ENCODE assay signal across 8 cellular contexts in the genomic region with DNA sequence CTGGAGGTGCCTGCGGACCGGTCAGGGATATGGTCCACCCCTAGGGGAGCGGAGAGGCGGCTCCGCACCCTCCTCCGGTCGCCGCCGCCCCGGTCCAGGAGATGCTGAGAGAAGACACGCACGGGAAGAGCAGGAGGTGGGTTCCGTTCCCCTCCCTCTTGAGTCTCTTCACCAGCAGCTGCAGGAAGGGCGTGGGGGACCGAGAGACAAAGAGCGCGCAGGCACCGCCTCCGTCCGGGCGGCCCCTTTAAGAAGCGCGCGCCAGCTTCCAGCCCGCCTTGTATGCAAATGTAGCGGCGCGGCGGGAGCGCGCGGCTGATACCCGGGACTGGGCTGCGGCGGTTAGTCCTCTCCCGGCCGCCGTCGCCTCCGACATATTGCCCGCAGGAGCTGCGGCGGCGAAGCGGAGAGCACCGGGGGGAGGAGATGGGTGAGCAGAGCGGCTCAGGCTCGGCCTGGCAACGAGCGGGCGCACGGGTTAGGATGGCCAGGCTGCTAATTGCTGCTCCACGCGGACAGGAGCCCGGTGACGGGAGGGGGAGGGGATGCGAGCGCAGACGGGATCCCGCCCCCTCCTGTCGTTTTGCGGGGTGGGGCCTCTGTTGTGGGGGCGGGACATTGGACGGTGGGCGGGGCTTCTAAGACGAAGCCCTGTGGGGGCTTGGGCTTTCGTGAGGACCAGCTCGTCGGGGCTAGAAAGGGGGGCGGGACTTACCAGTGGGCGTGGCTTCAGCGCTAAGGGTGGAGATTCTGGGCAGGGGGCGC. TPM values are rescaled to one million over a fixed set of nuclear protein-coding genes. Genes with fewer than 3 reads are reported as not detected.
A peak's percentile ranks its signal among the peaks of the same experiment; 100 is the strongest.
DNase-seq lines count a peak whose midpoint lies in the region; ATAC-seq and TF ChIP-seq lines count a peak whose summit lies in the region.

TMEM39B (plus strand) TSS at position 318 of the 765 bp plus-strand sequence; CDS start at position 427, 109 bp downstream.

- ATAC-seq in GM18499 (IDR thresholded peaks at IDR 0.05; ENCODE audit: insufficient read depth, unreplicated experiment) (peak; percentile 69), HG02938 (IDR thresholded peaks at IDR 0.05; ENCODE audit: unreplicated experiment) (peak; percentile 73), T-helper 17 cell (peak; percentile 88)

- intact Hi-C loops in left ventricle myocardium inferior (cut with micrococcal nuclease): no loop called here
- intact Hi-C loops in prostate gland (cut with DNase I): loop anchor here (5.0 kb wide), 1 partner anchor 406 kb away; no protein-coding TSS in a partner anchor

- peaks cover 30% of the 10 kb centered on the region for H3K36me3 ChIP-seq in left ventricle myocardium inferior
- H3K36me3 ChIP-seq in prostate gland: peaks cover 0 to 4% of the 10 kb centered on the region in 2 donors
- H3K36me3 ChIP-seq in urinary bladder (ENCODE audit: insufficient read depth): no peaks in the 10 kb centered on the region

- H3K27me3 ChIP-seq in left ventricle myocardium inferior (ENCODE audit: low read depth) (no peaks in the 10 kb centered on the region), prostate gland (replicated peaks; ENCODE audit: insufficient read depth) (no peaks in the 10 kb centered on the region)

- H3K4me3 Mint-ChIP-seq in T-helper 17 cell: peak within 1 kb of the TSS; percentile 96

- no peaks in the 10 kb centered on the region for H3K27me3 Mint-ChIP-seq in T-helper 17 cell

- peak; percentile 93 to 96 for DNase-seq in NCI-H187 (lab: John Stamatoyannopoulos, UW)
- peak; percentile 90 to 91 (median 91) for DNase-seq in T-helper 17 cell
- peak; percentile 93 for DNase-seq in amniotic stem cell (lab: John Stamatoyannopoulos, UW)
- peak; percentile 96 for DNase-seq in left ventricle myocardium inferior
- peak; percentile 94 for DNase-seq in prostate gland (ENCODE audit: low spot score)

- H3K4me1 Mint-ChIP-seq in T-helper 17 cell: peaks cover 38% of the 10 kb centered on the region

- TF ChIP-seq CTCF in left ventricle myocardium inferior (IDR thresholded peaks at IDR 0.05; ENCODE audit: borderline replicate concordance) (peak; percentile 28), prostate gland (IDR thresholded peaks at IDR 0.05) (peak in 3 of 4 experiments; percentile 17 to 34 (median 22))

- H3K9me3 ChIP-seq in T-helper 17 cell (ENCODE audit: control insufficient read depth, low read length, poor library complexity, severe bottlenecking) (no peaks in the 10 kb centered on the region), left ventricle myocardium inferior (replicated peaks) (no peaks in the 10 kb centered on the region), prostate gland (no peaks in the 10 kb centered on the region)

- H3K36me3 Mint-ChIP-seq in T-helper 17 cell (ENCODE audit: low read depth): peaks cover 10% of the 10 kb centered on the region

- peak within 1 kb of the TSS; percentile 83 for H3K4me3 ChIP-seq in left ventricle myocardium inferior
- H3K4me3 ChIP-seq in prostate gland: peak within 1 kb of the TSS; percentile 73 to 86
- H3K4me3 ChIP-seq in urinary bladder (ENCODE audit: low read depth, low read length): peak within 1 kb of the TSS; percentile 72

- H3K4me1 ChIP-seq in left ventricle myocardium inferior (peaks cover 27% of the 10 kb centered on the region), prostate gland (replicated peaks) (peaks cover 4% of the 10 kb centered on the region), urinary bladder (ENCODE audit: insufficient read depth) (no peaks in the 10 kb centered on the region)

- H3K27ac Mint-ChIP-seq in T-helper 17 cell: peak within 1 kb of the TSS; percentile 94

- H3K27ac ChIP-seq in left ventricle myocardium inferior (replicated peaks) (peak within 1 kb of the TSS; percentile 98), prostate gland (peak within 1 kb of the TSS; percentile 94 to 97), urinary bladder (ENCODE audit: low read depth) (peak within 1 kb of the TSS; percentile 80)

- peak; percentile 65 for TF ChIP-seq POLR2A in prostate gland (IDR thresholded peaks at IDR 0.05)

- under 1% methylated on average over 72 of the region's 73 CpGs for WGBS in prostate gland
- WGBS in urinary bladder: under 1% methylated on average over 73 of the region's 73 CpGs

RNA-seq across cellular contexts. Expression of gene TMEM39B, which starts in this region (rescaled TPM):
- total RNA-seq in T-helper 17 cell (10 to 100 TPM; 15.8 to 16.7 TPM), left ventricle myocardium inferior (5.8 TPM), prostate gland (10 to 100 TPM in 1 of 2 donors, 1 to 10 TPM in 1; 8.2 to 15.4 TPM), urinary bladder (4.2 TPM)
- 16.0 TPM for polyA plus RNA-seq in urinary bladder

Comparison
In these comparisons a context has a peak if more than half of its experiments do, and no peak if none do; other contexts are left out.
1. Peak in every context shown above with its lines: DNase-seq, ATAC-seq, H3K4me3 ChIP-seq and H3K27ac ChIP-seq.